24 cellular contexts compared by ENCODE assay signal in the genomic region with DNA sequence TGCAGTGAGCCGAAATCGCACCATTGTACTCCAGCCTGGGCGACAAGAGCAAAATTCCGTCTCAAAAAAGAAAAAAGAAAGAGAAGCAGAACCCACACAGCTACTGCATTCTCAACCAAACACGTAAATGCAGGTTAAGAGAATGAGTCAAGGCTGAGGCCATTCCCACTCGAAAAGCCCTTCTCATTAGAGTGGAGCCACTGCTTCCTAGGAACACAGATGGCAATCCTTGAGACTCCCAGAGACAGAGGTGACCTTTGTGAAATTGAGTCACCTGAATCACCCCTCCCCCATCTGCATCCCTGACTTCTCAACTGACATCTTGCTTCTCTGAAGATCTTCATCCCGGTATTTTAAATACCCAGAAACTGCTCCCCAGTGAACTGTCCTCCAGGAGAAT. TPM values are rescaled to one million over a fixed set of nuclear protein-coding genes. Genes with fewer than 3 reads are reported as not detected.
DNase-seq lines count a peak whose midpoint lies in the region; ATAC-seq and TF ChIP-seq lines count a peak whose summit lies in the region.
"Had no signal": no experiment of that assay in that cellular context is flagged by ENCODE, and none has a peak within 500 bp of the region (broad histone marks: within the 10 kb centered on the region; RNA-seq: fewer than 3 reads in every experiment).

No MANE protein-coding gene starts in this region.

- no peaks in the 10 kb centered on the region for H3K9me3 Mint-ChIP-seq in H9
- peaks cover 4% of the 10 kb centered on the region for H3K9me3 Mint-ChIP-seq in WTC11
- peaks cover 0 to 3% of the 10 kb centered on the region in 2 donors for H3K9me3 Mint-ChIP-seq in stimulated activated naive B cell treated with anti-CD40 and anti-IgM and Interleukin-4, amounts not matched to agents 10 μg/mL and 1 μg/mL and 100 μg/mL, for 72 hours
- no peaks in the 10 kb centered on the region for H3K9me3 Mint-ChIP-seq in activated naive CD4-positive, alpha-beta T cell treated with anti-CD3 and anti-CD28 coated beads, Interleukin-2, amount 10 ng/mL, durations not matched to agents 7 days and 5 days
- H3K9me3 Mint-ChIP-seq: activated naive CD4-positive, alpha-beta T cell treated with anti-CD3 and anti-CD28 coated beads, Interleukin-2, amount 50 U/mL, for 24 hours; activated T-cell treated with anti-CD3 and anti-CD28 coated beads, Interleukin-2, amount 50 U/mL, for 4 hours; immature natural killer cell had no signal

- DNase-seq in H9 (no peak), WTC11 (ENCODE audit: low spot score) (no peak), left lung (peak in 1 of 2 donors; percentile 54), NCI-H345 (lab: John Stamatoyannopoulos, UW) (no peak), NCI-H2227 (lab: John Stamatoyannopoulos, UW; ENCODE audit: unreplicated experiment) (no peak), dedifferentiated amniotic fluid mesenchymal stem cell (ENCODE audit: extremely low spot score) (no peak)
- no peak for DNase-seq in stimulated activated naive B cell treated with anti-CD40 and anti-IgM and Interleukin-4, amounts not matched to agents 10 μg/mL and 1 μg/mL and 100 μg/mL, for 72 hours
- DNase-seq in activated naive CD4-positive, alpha-beta T cell treated with anti-CD3 and anti-CD28 coated beads, Interleukin-2, amount 10 ng/mL, durations not matched to agents 7 days and 5 days, result no peak
- DNase-seq: activated CD8-positive, alpha-beta T cell treated with anti-CD3 and anti-CD28 coated beads, Interleukin-2, amount 10 ng/mL, durations not matched to agents 7 days and 5 days; activated T-cell treated with anti-CD3 and anti-CD28 coated beads, Interleukin-2, amount 50 U/mL, for 4 hours; brain microvascular endothelial cell; cortex of kidney; DMS79 treated with DMSO at 0.1 percent for 48 hours; heart right ventricle; immature natural killer cell; NCI-H1092; NCI-H1930; NCI-H510A; nucleus accumbens; T1000 had no signal

- H3K4me1 ChIP-seq in H9 (ENCODE audit: insufficient read depth, low read length) (peaks cover 10% of the 10 kb centered on the region; the same call in 1 of the 2 replicates), left lung (peaks cover 40 to 77% of the 10 kb centered on the region in 2 donors)

- no peak overlapping the region for H2BK5ac ChIP-seq in H9 (ENCODE audit: insufficient read length, low read length)

- H3K9me3 ChIP-seq in H9 (ENCODE audit: control insufficient read depth, low read depth, low read length) (no peaks in the 10 kb centered on the region), left lung (no peaks in the 10 kb centered on the region)
- H3K9me3 ChIP-seq: heart right ventricle, suprapubic skin had no signal

- H3K36me3 Mint-ChIP-seq in H9 (ENCODE audit: insufficient read depth in 1 of 3, low read depth in 3 of 3), result peaks cover 3 to 9% (median 4%) of the 10 kb centered on the region in 3 experiments; a peak in 6 of 7 replicates
- peaks cover 5% of the 10 kb centered on the region for H3K36me3 Mint-ChIP-seq in WTC11
- peaks cover 4 to 12% of the 10 kb centered on the region in 2 donors for H3K36me3 Mint-ChIP-seq in stimulated activated naive B cell treated with anti-CD40 and anti-IgM and Interleukin-4, amounts not matched to agents 10 μg/mL and 1 μg/mL and 100 μg/mL, for 72 hours
- no peaks in the 10 kb centered on the region for H3K36me3 Mint-ChIP-seq in activated naive CD4-positive, alpha-beta T cell treated with anti-CD3 and anti-CD28 coated beads, Interleukin-2, amount 10 ng/mL, durations not matched to agents 7 days and 5 days
- H3K36me3 Mint-ChIP-seq: activated naive CD4-positive, alpha-beta T cell treated with anti-CD3 and anti-CD28 coated beads, Interleukin-2, amount 50 U/mL, for 24 hours; immature natural killer cell had no signal

- TF ChIP-seq CTCF in H9 (conservative IDR thresholded peaks at IDR 0.05) (no peak), WTC11 (IDR thresholded peaks at IDR 0.05) (no peak), left lung (IDR thresholded peaks at IDR 0.05) (no peak)

- H3K27ac ChIP-seq in H9 (ENCODE audit: insufficient read length, low read depth, low read length) (no peak overlapping the region), left lung (peak overlapping the region; percentile 42 to 63)
- H3K27ac ChIP-seq: brain microvascular endothelial cell, KMS-11, suprapubic skin had no signal

- H3K79me2 ChIP-seq in H9 (ENCODE audit: insufficient read depth, low read length), result peaks cover 48% of the 10 kb centered on the region; the same call in 1 of the 2 replicates

- intact Hi-C loops in left lung (cut with DNase I), result no loop called here

- no peaks in the 10 kb centered on the region for H3K23me2 ChIP-seq in H9 (ENCODE audit: insufficient read length, low read depth, low read length, poor library complexity, severe bottlenecking)

- no peak overlapping the region for H3T11ph ChIP-seq in H9 (ENCODE audit: low read length)

- no peak overlapping the region for H4K8ac ChIP-seq in H9 (replicated peaks; ENCODE audit: insufficient read length, low read depth, low read length)

- no peak for ATAC-seq in WTC11
- ATAC-seq in left lung, result peak; percentile 71
- no peak for ATAC-seq in stimulated activated naive B cell treated with anti-CD40 and anti-IgM and Interleukin-4, amounts not matched to agents 10 μg/mL and 1 μg/mL and 100 μg/mL, for 72 hours (replicated peaks)
- ATAC-seq: activated CD4-positive, CD25-positive, alpha-beta regulatory T cell treated with anti-CD3 and anti-CD28 coated beads, Interleukin-2, amount 50 U/mL, for 24 hours; activated CD8-positive, alpha-beta T cell treated with anti-CD3 and anti-CD28 coated beads, Interleukin-2, amount 10 ng/mL, durations not matched to agents 7 days and 5 days; activated T-cell treated with anti-CD3 and anti-CD28 coated beads, Interleukin-2, amount 50 U/mL, for 4 hours had no signal

- H3K4me2 ChIP-seq in H9 (ENCODE audit: insufficient read depth, insufficient read length, low read length), result no peak overlapping the region
- H3K4me2 ChIP-seq: KMS-11 had no signal

- no peak overlapping the region for H3K9ac ChIP-seq in H9 (ENCODE audit: extremely low read depth, insufficient read length, low read length)
- H3K9ac ChIP-seq: KMS-11 had no signal

- peaks cover 3% of the 10 kb centered on the region for H3K79me1 ChIP-seq in H9 (ENCODE audit: insufficient read depth, low read depth, low read length, poor library complexity, severe bottlenecking)

- no peak overlapping the region for H2AFZ ChIP-seq in H9 (ENCODE audit: low read length)

- no peak overlapping the region for H3K18ac ChIP-seq in H9 (ENCODE audit: insufficient read length, low read depth, low read length)

- H3K4me1 Mint-ChIP-seq in H9 (peaks cover 67 to 68% of the 10 kb centered on the region in 2 experiments), WTC11 (peaks cover 74% of the 10 kb centered on the region)
- H3K4me1 Mint-ChIP-seq in stimulated activated naive B cell treated with anti-CD40 and anti-IgM and Interleukin-4, amounts not matched to agents 10 μg/mL and 1 μg/mL and 100 μg/mL, for 72 hours, result peaks cover 46 to 75% of the 10 kb centered on the region in 2 donors
- peaks cover 39% of the 10 kb centered on the region for H3K4me1 Mint-ChIP-seq in activated naive CD4-positive, alpha-beta T cell treated with anti-CD3 and anti-CD28 coated beads, Interleukin-2, amount 10 ng/mL, durations not matched to agents 7 days and 5 days

- H3K27ac Mint-ChIP-seq in H9, result peak overlapping the region; percentile 48 to 72 (median 55); a peak in 3 of 7 replicates
- H3K27ac Mint-ChIP-seq in WTC11, result peak overlapping the region; percentile 57; the same call in 1 of the 2 replicates
- peak overlapping the region; percentile 31 for H3K27ac Mint-ChIP-seq in stimulated activated naive B cell treated with anti-CD40 and anti-IgM and Interleukin-4, amounts not matched to agents 10 μg/mL and 1 μg/mL and 100 μg/mL, for 72 hours
- no peak overlapping the region for H3K27ac Mint-ChIP-seq in activated naive CD4-positive, alpha-beta T cell treated with anti-CD3 and anti-CD28 coated beads, Interleukin-2, amount 10 ng/mL, durations not matched to agents 7 days and 5 days
- H3K27ac Mint-ChIP-seq: activated CD8-positive, alpha-beta T cell treated with anti-CD3 and anti-CD28 coated beads, Interleukin-2, amount 10 ng/mL, durations not matched to agents 7 days and 5 days; immature natural killer cell had no signal

- H4K5ac ChIP-seq in H9 (ENCODE audit: insufficient read length, low read depth, low read length), result no peak overlapping the region

- H3K4ac ChIP-seq in H9 (ENCODE audit: low read depth, low read length), result no peak overlapping the region

- no peak overlapping the region for H2BK12ac ChIP-seq in H9 (ENCODE audit: insufficient read length, low read depth, low read length)

- CTCF ChIA-PET in WTC11 (lab: Charles Lee), result interaction anchor here (1.1 to 2.1 kb wide), 4 partner anchors 44 to 139 kb away, joined by 3 to 5 read pairs (median 4); no protein-coding TSS in a partner anchor
- CTCF ChIA-PET in activated naive CD4-positive, alpha-beta T cell treated with anti-CD3 and anti-CD28 coated beads, Interleukin-2, amount 10 ng/mL, durations not matched to agents 7 days and 5 days (lab: Charles Lee), result no interaction called here

- H3K27me3 Mint-ChIP-seq in H9 (ENCODE audit: low read depth) (no peaks in the 10 kb centered on the region), WTC11 (ENCODE audit: low read depth) (no peaks in the 10 kb centered on the region)
- H3K27me3 Mint-ChIP-seq in stimulated activated naive B cell treated with anti-CD40 and anti-IgM and Interleukin-4, amounts not matched to agents 10 μg/mL and 1 μg/mL and 100 μg/mL, for 72 hours, result no peaks in the 10 kb centered on the region
- H3K27me3 Mint-ChIP-seq in activated naive CD4-positive, alpha-beta T cell treated with anti-CD3 and anti-CD28 coated beads, Interleukin-2, amount 10 ng/mL, durations not matched to agents 7 days and 5 days, result no peaks in the 10 kb centered on the region
- H3K27me3 Mint-ChIP-seq: activated naive CD4-positive, alpha-beta T cell treated with anti-CD3 and anti-CD28 coated beads, Interleukin-2, amount 50 U/mL, for 24 hours had no signal

- no peak overlapping the region for H3K56ac ChIP-seq in H9 (ENCODE audit: insufficient read length, low read depth, low read length)

- POLR2A ChIA-PET in WTC11 (lab: Charles Lee), result no interaction called here

- no peak overlapping the region for H2BK120ac ChIP-seq in H9 (ENCODE audit: low read depth, low read length, poor library complexity, severe bottlenecking)

- H4K91ac ChIP-seq in H9 (ENCODE audit: insufficient read length, low read depth, low read length), result no peak overlapping the region

- H3K27me3 ChIP-seq in H9 (ENCODE audit: insufficient read depth, low read length) (no peaks in the 10 kb centered on the region), left lung (no peaks in the 10 kb centered on the region)
- H3K27me3 ChIP-seq: brain microvascular endothelial cell, heart right ventricle, suprapubic skin had no signal

- no peaks in the 10 kb centered on the region for H4K20me1 ChIP-seq in H9 (ENCODE audit: control insufficient read depth, insufficient read depth, insufficient read length)

- no peak overlapping the region for H2BK15ac ChIP-seq in H9 (ENCODE audit: low read depth, low read length)

- no peak overlapping the region for H2AK5ac ChIP-seq in H9 (ENCODE audit: insufficient read length, low read length)

- H3K14ac ChIP-seq in H9 (ENCODE audit: insufficient read depth, low read length), result no peak overlapping the region

- no peak overlapping the region for H3K4me3 ChIP-seq in left lung
- H3K4me3 ChIP-seq: heart right ventricle, suprapubic skin had no signal

- WGBS in H9 (ENCODE audit: extremely low coverage, insufficient read length, low lambda C conversion rate), result no CpG with 5 or more reads among the region's 7 CpGs

- H3K4me3 Mint-ChIP-seq in H9, result no peak overlapping the region
- no peak overlapping the region for H3K4me3 Mint-ChIP-seq in WTC11
- no peak overlapping the region for H3K4me3 Mint-ChIP-seq in stimulated activated naive B cell treated with anti-CD40 and anti-IgM and Interleukin-4, amounts not matched to agents 10 μg/mL and 1 μg/mL and 100 μg/mL, for 72 hours
- H3K4me3 Mint-ChIP-seq in activated naive CD4-positive, alpha-beta T cell treated with anti-CD3 and anti-CD28 coated beads, Interleukin-2, amount 10 ng/mL, durations not matched to agents 7 days and 5 days, result no peak overlapping the region
- H3K4me3 Mint-ChIP-seq: activated CD8-positive, alpha-beta T cell treated with anti-CD3 and anti-CD28 coated beads, Interleukin-2, amount 10 ng/mL, durations not matched to agents 7 days and 5 days; activated naive CD4-positive, alpha-beta T cell treated with anti-CD3 and anti-CD28 coated beads, Interleukin-2, amount 50 U/mL, for 24 hours; activated T-cell treated with anti-CD3 and anti-CD28 coated beads, Interleukin-2, amount 50 U/mL, for 4 hours; immature natural killer cell had no signal

- H3K23ac ChIP-seq in H9 (ENCODE audit: insufficient read length, low read depth, low read length), result no peak overlapping the region

- no peaks in the 10 kb centered on the region for H3K36me3 ChIP-seq in left lung
- H3K36me3 ChIP-seq: brain microvascular endothelial cell, heart right ventricle, suprapubic skin had no signal

- no peak overlapping the region for H2BK20ac ChIP-seq in H9 (ENCODE audit: low read depth, low read length, poor library complexity, severe bottlenecking)

RNA-seq across cellular contexts. Expression of a gene that starts 8.2 kb away (rescaled TPM):
- 62.3 and 63.9 TPM in 2 replicates for total RNA-seq in H9 (2021)
- total RNA-seq in WTC11 (2021), result 64.1 to 70.5 TPM (median 69.0 TPM) in 3 replicates
- 100 to 1,000 TPM; 119 to 149 TPM for total RNA-seq in left lung
